In genomic region chr12:82687020-82687951, GRCh38 we compare ENCODE assay signal across 8 cellular contexts. TPM values are rescaled to one million over a fixed set of nuclear protein-coding genes. Genes with fewer than 3 reads are reported as not detected.
A peak's percentile ranks its signal among the peaks of the same experiment; 100 is the strongest.
DNase-seq lines count a peak whose midpoint lies in the region; ATAC-seq and TF ChIP-seq lines count a peak whose summit lies in the region.

No MANE protein-coding gene starts in this region.

- WGBS in adrenal gland, 4 donors, result 0 to 1% (median 0%) methylated on average over 49 to 74 of the region's 74 CpGs

- peak; percentile 30 for ATAC-seq in GM21825 (IDR thresholded peaks at IDR 0.05; ENCODE audit: unreplicated experiment)
- ATAC-seq in sciatic nerve, result peak; percentile 73

- H4K20me1 ChIP-seq in Karpas-422 (ENCODE audit: insufficient read depth, low read depth, low read length), result no peaks in the 10 kb centered on the region

- H3K27me3 ChIP-seq in Karpas-422 (ENCODE audit: low read length) (no peaks in the 10 kb centered on the region; the same call in 1 of the 2 replicates), adrenal gland (no peaks in the 10 kb centered on the region)

- H3K27ac ChIP-seq in Karpas-422 (ENCODE audit: low read length), result no peak overlapping the region
- peak overlapping the region; percentile 78 to 96 (median 93) for H3K27ac ChIP-seq in adrenal gland

- intact Hi-C loops in adrenal gland (cut with DNase I), result loop anchor here in 1 of 2 donors (10.0 kb wide), 2 partner anchors 318 to 1818 kb away; no protein-coding TSS in a partner anchor
- intact Hi-C loops in sciatic nerve (cut with DNase I), result loop anchor here (10.0 kb wide), 1 partner anchor 1708 kb away; no protein-coding TSS in a partner anchor

- peak overlapping the region; percentile 99 for H2AFZ ChIP-seq in Karpas-422 (ENCODE audit: low read length)

- H3K36me3 ChIP-seq in ES-I3 (ENCODE audit: insufficient read depth, low read length), result no peaks in the 10 kb centered on the region
- no peaks in the 10 kb centered on the region for H3K36me3 ChIP-seq in Karpas-422 (ENCODE audit: insufficient read depth, low read length)
- no peaks in the 10 kb centered on the region for H3K36me3 ChIP-seq in adrenal gland (replicated peaks in 1 of 2)

- H3K9me3 ChIP-seq in ES-I3 (ENCODE audit: control insufficient read depth, insufficient read depth, low read length), result no peaks in the 10 kb centered on the region
- H3K9me3 ChIP-seq in Karpas-422 (ENCODE audit: low read length), result no peaks in the 10 kb centered on the region
- no peaks in the 10 kb centered on the region for H3K9me3 ChIP-seq in adrenal gland (replicated peaks in 1 of 3)

- H3K4me2 ChIP-seq in Karpas-422 (ENCODE audit: low read depth, low read length, poor library complexity, severe bottlenecking), result peak overlapping the region; percentile 93

- H3K9ac ChIP-seq in ES-I3 (ENCODE audit: low read depth, low read length), result peak overlapping the region; percentile 93
- H3K9ac ChIP-seq in Karpas-422 (ENCODE audit: low read length), result peak overlapping the region; percentile 69

- H3K4me3 ChIP-seq in Karpas-422 (ENCODE audit: low read length), result peak overlapping the region; percentile 98
- peak overlapping the region; percentile 31 to 98 (median 74) for H3K4me3 ChIP-seq in adrenal gland

- no peak for TF ChIP-seq CTCF in adrenal gland (IDR thresholded peaks at IDR 0.05)

- no peaks in the 10 kb centered on the region for H3K9me2 ChIP-seq in Karpas-422 (replicated peaks; ENCODE audit: insufficient read depth, low read length)

- DNase-seq in Karpas-422 (peak; percentile 80), SKM-1 treated with dmso at 0.1 percent for 144 hours (lab: John Stamatoyannopoulos, UW; ENCODE audit: unreplicated experiment) (peak; percentile 38), adrenal gland (peak; percentile 28 to 61 (median 38)), hepatic stellate cell (ENCODE audit: low spot score) (peak; percentile 18), sciatic nerve (ENCODE audit: low spot score) (peak; percentile 60), NCI-H446 treated with DMSO at 0.1 percent for 48 hours (lab: John Stamatoyannopoulos, UW) (no peak)

- H3K4me1 ChIP-seq in ES-I3 (ENCODE audit: insufficient read depth, low read length) (no peaks in the 10 kb centered on the region), Karpas-422 (ENCODE audit: low read length) (peaks cover 56% of the 10 kb centered on the region), adrenal gland (replicated peaks in 1 of 2) (peaks cover 0 to 10% of the 10 kb centered on the region in 2 donors)

- no peak for TF ChIP-seq POLR2A in adrenal gland (IDR thresholded peaks at IDR 0.05)

- H3K79me2 ChIP-seq in Karpas-422 (ENCODE audit: low read length), result no peaks in the 10 kb centered on the region

RNA-seq across cellular contexts. Expression of gene TMTC2, which starts 0.6 kb away (rescaled TPM):
- 3.2 and 5.0 TPM in 2 replicates for total RNA-seq in Karpas-422 (2014; rRNA removed; shearing (Covaris generic); ENCODE audit: low replicate concordance)
- total RNA-seq in adrenal gland (1 to 10 TPM; 1.9 to 4.4 (median 3.0) TPM), sciatic nerve (25.5 TPM)
- 1 to 10 TPM; 1.6 to 2.5 (median 1.8) TPM for polyA plus RNA-seq in adrenal gland
